12 cellular contexts compared by ENCODE assay signal in the genomic region with DNA sequence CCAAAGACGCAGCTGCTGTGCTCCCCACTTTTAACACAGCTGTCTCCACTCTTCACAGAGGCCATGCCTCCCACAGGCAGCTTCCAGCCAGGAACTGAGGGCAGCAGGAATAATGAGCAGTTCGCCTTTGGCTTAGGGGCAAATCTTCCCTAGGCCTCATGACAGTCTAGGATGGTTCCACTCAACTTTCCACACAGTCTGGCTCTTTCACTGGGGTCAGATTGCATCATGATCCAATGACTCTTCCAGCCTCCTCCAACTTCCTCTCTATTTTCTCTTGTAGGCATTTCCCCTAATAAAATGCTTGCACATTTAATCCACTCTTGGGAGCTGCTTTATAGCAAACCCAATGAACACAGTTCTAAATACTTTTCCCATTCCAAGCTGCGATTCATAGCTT.
DNase-seq lines count a peak whose midpoint lies in the region; ATAC-seq and TF ChIP-seq lines count a peak whose summit lies in the region.
"Had no signal": no experiment of that assay in that cellular context is flagged by ENCODE, and none has a peak within 500 bp of the region (broad histone marks: within the 10 kb centered on the region; RNA-seq: fewer than 3 reads in every experiment).

No MANE protein-coding gene starts in this region.

- WGBS in heart left ventricle, 4 donors: 73 to 88% (median 83%) methylated on average over 3 of the region's 3 CpGs
- 88 to 91% methylated on average over 3 of the region's 3 CpGs for WGBS in aorta, 2 donors

- H3K36me3 ChIP-seq in heart left ventricle: no peaks in the 10 kb centered on the region
- no peaks in the 10 kb centered on the region for H3K36me3 ChIP-seq in right atrium auricular region
- no peaks in the 10 kb centered on the region for H3K36me3 ChIP-seq in aorta (ENCODE audit: control insufficient read depth in 1 of 2, insufficient read depth in 2 of 2, low read length in 1 of 2)

- H3K9me3 ChIP-seq in heart left ventricle (no peaks in the 10 kb centered on the region), right atrium auricular region (no peaks in the 10 kb centered on the region), aorta (ENCODE audit: control insufficient read depth, low read length) (no peaks in the 10 kb centered on the region)

- no peak for TF ChIP-seq POLR2A in heart left ventricle (IDR thresholded peaks at IDR 0.05)

- TF ChIP-seq CTCF in heart left ventricle (IDR thresholded peaks at IDR 0.05) (no peak), right atrium auricular region (IDR thresholded peaks at IDR 0.05) (no peak)

- H3K27ac ChIP-seq in heart left ventricle (peak overlapping the region in 1 of 12 donors; percentile 74), right atrium auricular region (no peak overlapping the region), aorta (ENCODE audit: low read depth in 1 of 2, low read length in 2 of 2) (no peak overlapping the region)

- no peak overlapping the region for H3K4me3 ChIP-seq in heart left ventricle
- H3K4me3 ChIP-seq in right atrium auricular region: no peak overlapping the region
- no peak overlapping the region for H3K4me3 ChIP-seq in aorta (ENCODE audit: low read length in 2 of 2)

- ATAC-seq in heart left ventricle: peak in 3 of 4 donors; percentile 77 to 84 (median 77)
- peak; percentile 61 for ATAC-seq in aorta (ENCODE audit: low FRiP score)
- ATAC-seq in HG02571 (IDR thresholded peaks at IDR 0.05; ENCODE audit: unreplicated experiment): no peak

- intact Hi-C loops in heart left ventricle (cut with DNase I) (no loop called here), aorta (cut with DNase I) (no loop called here)

- H3K27me3 ChIP-seq in heart left ventricle (no peaks in the 10 kb centered on the region), right atrium auricular region (no peaks in the 10 kb centered on the region), aorta (ENCODE audit: control insufficient read depth in 1 of 2, insufficient read depth in 2 of 2, low read length in 1 of 2) (no peaks in the 10 kb centered on the region)

- H3K4me1 ChIP-seq in heart left ventricle (peaks cover 0 to 8% (median 0%) of the 10 kb centered on the region in 12 donors), right atrium auricular region (no peaks in the 10 kb centered on the region), aorta (ENCODE audit: control insufficient read depth in 1 of 2, insufficient read depth in 2 of 2, low read length in 2 of 2) (no peaks in the 10 kb centered on the region)

- DNase-seq in heart left ventricle (peak in 2 of 5 donors; percentile 26 to 30), right atrium auricular region (ENCODE audit: low spot score) (no peak), amniotic epithelial cell (ENCODE audit: low read depth) (peak; percentile 64), islet precursor cell (peak; percentile 73), aorta (peak in 1 of 2 donors; percentile 50), NCI-H2227 treated with DMSO at 0.1 percent for 48 hours (lab: John Stamatoyannopoulos, UW) (no peak), T-helper 2 cell (no peak)
- DNase-seq: amygdala, NCI-H2029 treated with DMSO at 0.1 percent for 48 hours, SIG-M5, small intestine had no signal

Comparison
In these comparisons a context has a peak if more than half of its experiments do, and no peak if none do; other contexts are left out.
1. DNase-seq: peak in amniotic epithelial cell (single experiment) and islet precursor cell (single experiment); none in right atrium auricular region (single experiment), NCI-H2227 treated with DMSO at 0.1 percent for 48 hours (single experiment) and T-helper 2 cell (0 of 5).